In the genomic region with DNA sequence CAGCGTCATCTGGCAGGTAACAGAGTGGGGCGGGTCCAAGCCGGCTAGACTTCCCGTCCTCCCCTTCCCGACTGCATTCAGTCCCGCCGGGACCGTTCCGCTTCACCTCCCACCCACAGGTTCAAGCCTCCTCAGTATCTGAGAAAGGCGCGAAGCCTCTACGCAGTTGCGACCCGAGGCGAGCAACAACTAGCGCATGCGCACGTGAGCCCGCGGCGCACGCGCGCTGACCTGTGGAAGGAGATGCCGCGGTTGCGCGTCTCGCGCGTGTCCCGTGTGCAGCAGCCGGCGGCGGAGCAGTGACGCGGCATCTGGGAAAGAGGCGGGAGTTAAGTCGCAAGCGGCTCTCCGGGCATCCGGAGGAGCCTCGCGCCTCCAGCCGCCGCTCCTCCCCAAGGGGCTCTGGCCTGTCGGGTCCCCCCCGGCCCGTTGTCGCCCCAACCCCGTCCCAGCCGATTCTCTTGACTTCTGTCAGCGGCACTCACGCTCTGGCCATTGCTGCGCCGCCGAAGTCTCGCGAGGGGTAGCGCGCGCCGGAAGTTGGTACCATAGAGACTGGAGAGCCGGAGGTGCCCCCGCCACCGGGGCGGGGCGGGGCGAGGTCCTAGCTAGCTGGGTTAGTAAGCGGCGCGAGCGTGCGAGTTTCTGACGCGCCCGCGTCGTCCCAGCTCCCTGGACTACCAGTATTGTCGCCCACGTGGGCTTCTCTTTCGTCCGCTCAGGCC, we compare ENCODE assay signal across 8 cellular contexts. TPM values are rescaled to one million over a fixed set of nuclear protein-coding genes. Genes with fewer than 3 reads are reported as not detected.
DNase-seq lines count a peak whose midpoint lies in the region; ATAC-seq and TF ChIP-seq lines count a peak whose summit lies in the region.

A gene with protein sequence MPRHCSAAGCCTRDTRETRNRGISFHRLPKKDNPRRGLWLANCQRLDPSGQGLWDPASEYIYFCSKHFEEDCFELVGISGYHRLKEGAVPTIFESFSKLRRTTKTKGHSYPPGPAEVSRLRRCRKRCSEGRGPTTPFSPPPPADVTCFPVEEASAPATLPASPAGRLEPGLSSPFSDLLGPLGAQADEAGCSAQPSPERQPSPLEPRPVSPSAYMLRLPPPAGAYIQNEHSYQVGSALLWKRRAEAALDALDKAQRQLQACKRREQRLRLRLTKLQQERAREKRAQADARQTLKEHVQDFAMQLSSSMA (minus strand): TSS at position 518 of the 725 bp plus-strand sequence. CDS start 207 bp downstream, at position 311.

- H3K27ac ChIP-seq in adrenal gland = peak within 1 kb of the TSS; percentile 94 to 100 (median 97)
- peak within 1 kb of the TSS; percentile 91 to 99 (median 98) for H3K27ac ChIP-seq in heart left ventricle

- H3K9me3 ChIP-seq in adrenal gland (replicated peaks in 1 of 3) (no peaks in the 10 kb centered on the region), heart left ventricle (no peaks in the 10 kb centered on the region)

- H3K36me3 Mint-ChIP-seq in type B pancreatic cell = no peaks in the 10 kb centered on the region

- ATAC-seq in HG02884 (IDR thresholded peaks at IDR 0.05; ENCODE audit: unreplicated experiment) (peak; percentile 72), heart left ventricle (peak; percentile 95 to 97 (median 96))

- TF ChIP-seq CTCF in adrenal gland (IDR thresholded peaks at IDR 0.05) (no peak), heart left ventricle (IDR thresholded peaks at IDR 0.05) (no peak), type B pancreatic cell (conservative IDR thresholded peaks at IDR 0.05) (no peak)

- peaks cover 23 to 28% of the 10 kb centered on the region in 2 donors for H3K4me1 ChIP-seq in adrenal gland (replicated peaks in 1 of 2)
- peaks cover 3 to 36% (median 30%) of the 10 kb centered on the region in 12 donors for H3K4me1 ChIP-seq in heart left ventricle

- 0 to 3% (median 0%) methylated on average over 17 to 83 of the region's 83 CpGs for WGBS in adrenal gland, 4 donors
- WGBS in heart left ventricle, 4 donors = 0% methylated on average over 23 to 83 of the region's 83 CpGs

- intact Hi-C loops in adrenal gland (cut with DNase I) (no loop called here), heart left ventricle (cut with DNase I) (loop anchor here in 3 of 10 donors (2.0 to 10.0 kb wide), 3 partner anchors 21 to 147 kb away; partner anchors contain the start of genes PI4KA (in 2 of the 3), SNAP29 (in 2 of the 3) and CRKL (in 1 of the 3)), posterior cingulate gyrus (cut with DNase I) (loop anchor here (5.0 kb wide), 1 partner anchor 144 kb away; the partner anchor contains the start of genes PI4KA and SNAP29)

- DNase-seq in NCI-H146 treated with DMSO at 0.1 percent for 48 hours (lab: John Stamatoyannopoulos, UW; ENCODE audit: unreplicated experiment) (peak; percentile 83), T-helper 1 cell (peak; percentile 92 to 98 (median 96)), adrenal gland (peak; percentile 97 to 99 (median 98)), heart left ventricle (peak; percentile 97 to 99 (median 98)), posterior cingulate gyrus (peak; percentile 94 to 99 (median 97)), type B pancreatic cell (ENCODE audit: extremely low spot score, unreplicated experiment) (peak; percentile 96)

- H3K27ac Mint-ChIP-seq in type B pancreatic cell = peak within 1 kb of the TSS; percentile 97

- H3K27me3 ChIP-seq in adrenal gland (no peaks in the 10 kb centered on the region), heart left ventricle (no peaks in the 10 kb centered on the region)

- peaks cover 0 to 17% of the 10 kb centered on the region in 2 donors for H3K36me3 ChIP-seq in adrenal gland (replicated peaks in 1 of 2)
- peaks cover 0 to 37% (median 29%) of the 10 kb centered on the region in 9 donors for H3K36me3 ChIP-seq in heart left ventricle

- H3K27me3 Mint-ChIP-seq in type B pancreatic cell = no peaks in the 10 kb centered on the region

- peak within 1 kb of the TSS; percentile 96 for H3K4me3 Mint-ChIP-seq in type B pancreatic cell

- H3K4me3 ChIP-seq in adrenal gland = peak within 1 kb of the TSS; percentile 33 to 88 (median 68)
- peak within 1 kb of the TSS; percentile 61 to 94 (median 78) for H3K4me3 ChIP-seq in heart left ventricle

- TF ChIP-seq POLR2A in GM15510 (IDR thresholded peaks at IDR 0.05; ENCODE audit: borderline replicate concordance, extremely low read depth, insufficient read length) (peak; percentile 93), adrenal gland (IDR thresholded peaks at IDR 0.05) (peak; percentile 62 to 75), heart left ventricle (IDR thresholded peaks at IDR 0.05) (peak in 1 of 2 donors; percentile 76)

- H3K9me3 Mint-ChIP-seq in type B pancreatic cell = no peaks in the 10 kb centered on the region

- H3K4me1 Mint-ChIP-seq in type B pancreatic cell (ENCODE audit: unreplicated experiment) = peaks cover 11% of the 10 kb centered on the region

RNA-seq across cellular contexts. Expression of the gene that starts here (rescaled TPM):
- total RNA-seq in adrenal gland (10 to 100 TPM; 32.4 to 63.3 (median 48.6) TPM), heart left ventricle (10 to 100 TPM; 15.3 to 39.0 (median 17.5) TPM), type B pancreatic cell (ENCODE audit: low replicate concordance) (16.9 and 26.4 TPM in 2 replicates)
- polyA plus RNA-seq in adrenal gland (100 to 1,000 TPM in 2 of 3 donors, 10 to 100 TPM in 1; 15.7 to 189 (median 115) TPM), heart left ventricle (10 to 100 TPM; 29.8 to 35.0 TPM)

Comparison
In these comparisons a context has a peak if more than half of its experiments do, and no peak if none do; other contexts are left out.
1. Peak in every context shown above with its lines: DNase-seq, ATAC-seq, H3K4me3 ChIP-seq and H3K27ac ChIP-seq.